Comparison of ENCODE assay signal across 12 cellular contexts in the genomic region with DNA sequence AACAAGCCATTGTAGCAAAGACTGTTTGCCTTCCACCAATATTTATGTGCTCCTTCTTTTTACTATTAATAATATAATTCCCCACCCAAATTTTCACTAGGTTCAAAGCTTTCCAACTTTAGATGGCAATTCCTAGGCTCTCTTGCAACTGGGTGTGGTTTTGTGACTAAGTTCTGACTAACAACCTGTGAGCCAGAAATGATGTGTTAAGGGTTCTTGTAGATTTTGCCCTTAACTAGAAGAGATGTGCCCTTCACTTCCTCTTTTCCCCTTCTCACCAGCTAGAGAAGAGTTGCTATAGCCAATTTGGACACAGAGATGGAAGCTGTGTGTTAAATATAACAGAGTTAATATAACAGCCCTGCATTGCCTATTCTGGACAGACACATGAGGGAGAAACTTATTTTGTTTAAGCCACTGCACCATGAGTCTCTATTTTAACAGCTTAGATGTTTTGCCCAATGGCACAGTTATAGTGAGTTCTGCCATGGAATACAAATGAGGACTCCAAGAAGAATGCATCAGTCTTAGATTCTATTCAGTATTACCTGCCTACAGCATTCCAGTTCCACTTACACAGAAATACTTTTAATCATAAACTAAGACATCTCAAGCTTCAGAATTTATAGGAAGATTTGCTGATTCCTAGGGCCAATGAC.
DNase-seq lines count a peak whose midpoint lies in the region; ATAC-seq lines count a peak whose summit lies in the region.
"Had no signal": no experiment of that assay in that cellular context is flagged by ENCODE, and none has a peak within 500 bp of the region (broad histone marks: within the 10 kb centered on the region; RNA-seq: fewer than 3 reads in every experiment).

No MANE protein-coding gene starts in this region.

- H3K27ac ChIP-seq in SJCRH30: no peak overlapping the region

- H3K4me1 ChIP-seq in SJCRH30: peaks cover 14% of the 10 kb centered on the region

- DNase-seq in HS-5 (ENCODE audit: low read depth) (peak; percentile 53), SW480 (ENCODE audit: low spot score) (peak; percentile 23), kidney tubule cell (ENCODE audit: low spot score) (peak; percentile 65), SJCRH30 (no peak)
- DNase-seq in stimulated activated CD4-positive, alpha-beta T cell treated with anti-CD3 and anti-CD28 coated beads, Interleukin-4, amount 100 ng/mL, for 4 hours: no peak
- DNase-seq: activated naive CD4-positive, alpha-beta T cell treated with anti-CD3 and anti-CD28 coated beads, Interleukin-2, amount 50 U/mL, for 16 hours; NCI-H524; posterior cingulate gyrus; T1000 had no signal

- no peaks in the 10 kb centered on the region for H3K36me3 ChIP-seq in SJCRH30

- H3K4me3 ChIP-seq in SJCRH30: no peak overlapping the region

- H3K27me3 ChIP-seq in SJCRH30: no peaks in the 10 kb centered on the region

- ATAC-seq in GM18498 (IDR thresholded peaks at IDR 0.05; ENCODE audit: unreplicated experiment) (peak; percentile 41), GM21381 (IDR thresholded peaks at IDR 0.05; ENCODE audit: unreplicated experiment) (no peak), GM21367 (IDR thresholded peaks at IDR 0.05; ENCODE audit: unreplicated experiment) (no peak)

- no peaks in the 10 kb centered on the region; the same call in 1 of the 2 replicates for H3K9me3 ChIP-seq in SJCRH30 (replicated peaks)

Comparison
In these comparisons a context has a peak if more than half of its experiments do, and no peak if none do; other contexts are left out.
1. DNase-seq: peak in HS-5 (single experiment), SW480 (single experiment) and kidney tubule cell (single experiment); none in SJCRH30 (0 of 2) and stimulated activated CD4-positive, alpha-beta T cell treated with anti-CD3 and anti-CD28 coated beads, Interleukin-4, amount 100 ng/mL, for 4 hours (0 of 2).